23 cellular contexts compared by ENCODE assay signal in genomic region chr22:22015631-22016030, GRCh38. TPM values are rescaled to one million over a fixed set of nuclear protein-coding genes. Genes with fewer than 3 reads are reported as not detected.
DNase-seq lines count a peak whose midpoint lies in the region; ATAC-seq, FAIRE-seq and TF ChIP-seq lines count a peak whose summit lies in the region.
"Had no signal": no experiment of that assay in that cellular context is flagged by ENCODE, and none has a peak within 500 bp of the region (broad histone marks: within the 10 kb centered on the region; RNA-seq: fewer than 3 reads in every experiment).

No MANE protein-coding gene starts in this region.

- H3K27ac ChIP-seq in HEK293 (ENCODE audit: extremely low read depth, low read depth, low read length): no peak overlapping the region
- H3K27ac ChIP-seq in K562 (ENCODE audit: extremely low read depth, low read depth, low read length): no peak overlapping the region
- H3K27ac ChIP-seq: BLaER1 treated with 17β-estradiol and CSF1 and Interleukin-3, amounts not matched to agents 10 nM and 100 nM; C4-2B had no signal

- no peak overlapping the region for H3K4me2 ChIP-seq in K562 (ENCODE audit: insufficient read depth, low read length)
- H3K4me2 ChIP-seq: BLaER1 treated with 17β-estradiol and CSF1 and Interleukin-3, amounts not matched to agents 10 nM and 100 nM had no signal

- no peak overlapping the region for H3K9ac ChIP-seq in K562 (ENCODE audit: insufficient read depth in 1 of 2, low read depth in 2 of 2, low read length in 2 of 2)
- H3K9ac ChIP-seq: BLaER1 treated with 17β-estradiol and CSF1 and Interleukin-3, amounts not matched to agents 10 nM and 100 nM had no signal

- no peak overlapping the region for H3K4me3 ChIP-seq in AG10803 (ENCODE audit: low read length)
- H3K4me3 ChIP-seq in HEK293 (ENCODE audit: low read depth, low read length): no peak overlapping the region
- H3K4me3 ChIP-seq in K562: no peak overlapping the region
- H3K4me3 ChIP-seq: BLaER1 treated with 17β-estradiol and CSF1 and Interleukin-3, amounts not matched to agents 10 nM and 100 nM had no signal

- TF ChIP-seq RAD21 in K562 (CRISPR knock-in tag; conservative IDR thresholded peaks at IDR 0.05 in 1 of 2, IDR thresholded peaks at IDR 0.05 in 1 of 2): no peak

- no peak overlapping the region for H3K27ac Mint-ChIP-seq in mesothelial cell of epicardium
- H3K27ac Mint-ChIP-seq: B cell; CD4-positive, alpha-beta T cell; CD8-positive, alpha-beta T cell had no signal

- no peaks in the 10 kb centered on the region for H3K4me1 Mint-ChIP-seq in mesothelial cell of epicardium

- no peak for TF ChIP-seq CTCF in AG10803 (conservative IDR thresholded peaks at IDR 0.05; ENCODE audit: low read length)
- TF ChIP-seq CTCF in HEK293 (tag by site-specific recombination; IDR thresholded peaks at IDR 0.05): no peak
- no peak for TF ChIP-seq CTCF in K562 (IDR thresholded peaks at IDR 0.05 in 2 of 3, conservative IDR thresholded peaks at IDR 0.05 in 1 of 3; ENCODE audit: insufficient read depth in 2 of 3, low read depth in 1 of 3, low read length in 3 of 3)
- no peak for TF ChIP-seq CTCF in mesothelial cell of epicardium (IDR thresholded peaks at IDR 0.05; ENCODE audit: unreplicated experiment)

- H3K36me3 ChIP-seq in HEK293 (ENCODE audit: control insufficient read depth in 2 of 2, insufficient read depth in 1 of 2, low read length in 2 of 2) (no peaks in the 10 kb centered on the region), K562 (ENCODE audit: control insufficient read depth, insufficient read depth, low read length) (no peaks in the 10 kb centered on the region)
- H3K36me3 ChIP-seq: BLaER1 treated with 17β-estradiol and CSF1 and Interleukin-3, amounts not matched to agents 10 nM and 100 nM had no signal

- H2AFZ ChIP-seq in K562 (ENCODE audit: low read depth, low read length): no peak overlapping the region; the same call in 1 of the 2 replicates

- POLR2A ChIA-PET in HEK293 (lab: Yijun Ruan, JAX): no interaction called here
- POLR2A ChIA-PET in K562 (lab: Yijun Ruan, JAX): interaction anchor here (0.6 to 1.3 kb wide), 2 partner anchors 19 to 108 kb away, joined by 4 to 6 read pairs; no protein-coding TSS in a partner anchor
- POLR2A ChIA-PET in HEK293T (lab: Yijun Ruan, JAX): no interaction called here

- H3K9me3 Mint-ChIP-seq in mesothelial cell of epicardium: peaks cover 7% of the 10 kb centered on the region
- H3K9me3 Mint-ChIP-seq: CD4-positive, alpha-beta T cell had no signal

- in situ Hi-C loops in K562 (cut with MboI): no loop called here

- H3K27me3 ChIP-seq in K562 (ENCODE audit: control insufficient read depth in 2 of 2, insufficient read depth in 2 of 2, low read length in 2 of 2): peaks cover 35 to 57% of the 10 kb centered on the region in 2 experiments
- H3K27me3 ChIP-seq: BLaER1 treated with 17β-estradiol and CSF1 and Interleukin-3, amounts not matched to agents 10 nM and 100 nM had no signal

- H3K9me3 ChIP-seq in HEK293 (ENCODE audit: control insufficient read depth, insufficient read depth, low read depth, low read length): no peaks in the 10 kb centered on the region
- H3K9me3 ChIP-seq in K562 (replicated peaks; ENCODE audit: control insufficient read depth, insufficient read depth, low read depth, low read length): 0 out of 2 replicates have a peak, but pooled peaks cover 6% of the 10 kb centered on the region
- H3K9me3 ChIP-seq: Caco-2 had no signal

- 7% methylated on average over 3 of the region's 3 CpGs for WGBS in K562 (ENCODE audit: insufficient coverage, low coverage, missing lambda C conversion rate)

- no peaks in the 10 kb centered on the region for H3K4me1 ChIP-seq in HEK293 (ENCODE audit: control insufficient read depth, insufficient read depth, low read length)
- H3K4me1 ChIP-seq in K562 (replicated peaks in 1 of 2; ENCODE audit: control insufficient read depth in 2 of 2, insufficient read depth in 2 of 2, low read length in 2 of 2): peaks cover 3 to 11% of the 10 kb centered on the region in 2 experiments; a peak in 2 of 5 replicates
- H3K4me1 ChIP-seq: Caco-2 had no signal

- H3K79me2 ChIP-seq in K562 (ENCODE audit: control insufficient read depth, insufficient read depth, low read length): no peaks in the 10 kb centered on the region

- no peak overlapping the region for H3K4me3 Mint-ChIP-seq in mesothelial cell of epicardium
- H3K4me3 Mint-ChIP-seq: B cell; CD4-positive, alpha-beta T cell; CD8-positive, alpha-beta T cell had no signal

- peaks cover 10% of the 10 kb centered on the region for H3K27me3 Mint-ChIP-seq in mesothelial cell of epicardium (ENCODE audit: low read depth)
- H3K27me3 Mint-ChIP-seq: B cell had no signal

- H3K36me3 Mint-ChIP-seq in mesothelial cell of epicardium: no peaks in the 10 kb centered on the region
- H3K36me3 Mint-ChIP-seq: CD8-positive, alpha-beta T cell had no signal

- ATAC-seq in K562: peak; percentile 9; the same call in 2 of the 3 replicates
- ATAC-seq in activated CD4-positive, CD25-positive, alpha-beta regulatory T cell treated with anti-CD3 and anti-CD28 coated beads, Interleukin-2, amount 50 U/mL, for 24 hours: no peak
- ATAC-seq: CD8-positive, alpha-beta T cell had no signal

- no peaks in the 10 kb centered on the region for H3K9me1 ChIP-seq in K562 (ENCODE audit: control insufficient read depth, insufficient read depth, low read length)

- H4K20me1 ChIP-seq in K562 (replicated peaks; ENCODE audit: control insufficient read depth, insufficient read depth, low read length): no peaks in the 10 kb centered on the region
- H4K20me1 ChIP-seq: BLaER1 treated with 17β-estradiol and CSF1 and Interleukin-3, amounts not matched to agents 10 nM and 100 nM had no signal

- no peak for TF ChIP-seq EP300 in K562 (IDR thresholded peaks at IDR 0.05; ENCODE audit: low read length)

- DNase-seq in AG10803 (ENCODE audit: low read depth): peak; percentile 1
- DNase-seq in K562 (ENCODE audit: extremely low read depth in 1 of 4, low spot score in 3 of 4): no peak
- no peak for DNase-seq in mesothelial cell of epicardium (ENCODE audit: low spot score in 2 of 2, unreplicated experiment in 2 of 2)
- no peak for DNase-seq in HEK293T (ENCODE audit: extremely low spot score)
- DNase-seq: 8988T; ACHN; AML-193; Caco-2; Calu3; CD4-positive, alpha-beta T cell; CD8-positive, alpha-beta T cell; DMS79 treated with DMSO at 0.1 percent for 48 hours; GF-D8 had no signal

- FAIRE-seq in K562 (lab: Jason Lieb, UNC): no peak
- FAIRE-seq: A204.1, D721Med, G401.6, GM12892, GM18507 had no signal

- intact Hi-C loops in K562 (cut with micrococcal nuclease): no loop called here

- no peak for TF ChIP-seq POLR2A in K562 (conservative IDR thresholded peaks at IDR 0.05)

- CTCF ChIA-PET in HEK293 (lab: Yijun Ruan, JAX): interaction anchor here (0.6 kb wide), 1 partner anchor 77 kb away, joined by 4 read pairs; no protein-coding TSS in a partner anchor
- CTCF ChIA-PET in K562 (lab: Yijun Ruan, JAX; ENCODE audit: low intra/inter-chr PET ratio): no interaction called here
- CTCF ChIA-PET in HEK293T (lab: Yijun Ruan, JAX): no interaction called here

- BruUV-seq in K562 (replicated peaks; lab: Mats Ljungman, UMichigan): no TSS peak

TF ChIP-seq in HEK293, 187 proteins besides CTCF, POLR2A, EP300 and RAD21:
- TF ChIP-seq ZNF433 (tag by site-specific recombination; IDR thresholded peaks at IDR 0.05; ENCODE audit: low read depth) (no peak), ZNF140 (tag by site-specific recombination; IDR thresholded peaks at IDR 0.05) (peak; percentile 77)

TF ChIP-seq in K562, 482 proteins besides CTCF, POLR2A, EP300 and RAD21 (continues in another document):
- no peak for TF ChIP-seq TEAD2 (tag; IDR thresholded peaks at IDR 0.05)
- 0 out of 2 replicates have a peak, but pooled peaks have one; percentile 51 for TF ChIP-seq ZFP30 (CRISPR knock-in tag; IDR thresholded peaks at IDR 0.05; ENCODE audit: borderline replicate concordance)
- TF ChIP-seq ZNF232 (CRISPR knock-in tag; IDR thresholded peaks at IDR 0.05): no peak

TF ChIP-seq in HEK293T, 16 proteins besides CTCF, POLR2A, EP300 and RAD21:
- TF ChIP-seq SUZ12 (IDR thresholded peaks at IDR 0.05) (no peak), FOXK2 (IDR thresholded peaks at IDR 0.05) (no peak), HDGF (IDR thresholded peaks at IDR 0.05; ENCODE audit: borderline replicate concordance) (no peak), ELF4 (IDR thresholded peaks at IDR 0.05) (no peak), NFRKB (IDR thresholded peaks at IDR 0.05) (no peak), ZNF384 (IDR thresholded peaks at IDR 0.05) (no peak), PKNOX1 (IDR thresholded peaks at IDR 0.05) (no peak), TARDBP (IDR thresholded peaks at IDR 0.05) (no peak), FOXM1 (IDR thresholded peaks at IDR 0.05; ENCODE audit: borderline replicate concordance) (no peak), SP1 (IDR thresholded peaks at IDR 0.05) (no peak)

RNA-seq across cellular contexts. Expression of gene TOP3B, which starts 33.0 kb away (rescaled TPM):
- total RNA-seq in K562 (2011; cell fraction: chromatin; rRNA removed; ENCODE audit: low replicate concordance): 654 and 1,271 TPM in 2 replicates
- total RNA-seq in K562 (2011; cell fraction: nucleolus; rRNA removed): 667 and 676 TPM in 2 replicates
- 562 and 595 TPM in 2 replicates for total RNA-seq in K562 (2011; cell fraction: nucleoplasm; rRNA removed)
- 168 and 209 TPM in 2 replicates for total RNA-seq in K562 (2014; rRNA removed)
- 70.7 and 93.0 TPM in 2 replicates for total RNA-seq in K562 (2014; rRNA removed; fragmentation: Illumina TruSeq; extraction: Trizol)
- total RNA-seq in K562 (2015; rRNA removed; fragmentation: Illumina TruSeq; extraction: Trizol): 132 and 135 TPM in 2 replicates
- total RNA-seq in K562 (2021): 182 and 188 TPM in 2 replicates
- polyA plus RNA-seq in K562 (2011; rRNA removed): 77.5 and 115 TPM in 2 replicates
- polyA plus RNA-seq in K562 (2011; cell fraction: cytosol; rRNA removed): 70.1 and 77.8 TPM in 2 replicates
- 984 and 1,286 TPM in 2 replicates for polyA plus RNA-seq in K562 (2011; cell fraction: nucleus; rRNA removed)
- polyA plus RNA-seq in K562 (2012): 96.9 and 122 TPM in 2 replicates
- polyA plus RNA-seq in K562 (2014; fragmentation: Illumina TruSeq; extraction: Trizol): 112 and 123 TPM in 2 replicates
- 10 to 100 TPM in 1 of 2 experiments, 1 to 10 TPM in 1; 3.0 to 11.5 TPM for polyA plus RNA-seq in K562 (2014; fragmentation: Nextera tagmentation; extraction: Ambion mirVana)
- 153 and 161 TPM in 2 replicates for polyA plus RNA-seq in K562 (2014; rRNA removed)
- polyA minus RNA-seq in K562 (2011; rRNA and poly(A)+ RNA removed): 98.9 and 108 TPM in 2 replicates
- 76.3 and 79.3 TPM in 2 replicates for polyA minus RNA-seq in K562 (2011; cell fraction: cytosol; rRNA and poly(A)+ RNA removed)
- 248 and 295 TPM in 2 replicates for polyA minus RNA-seq in K562 (2011; cell fraction: nucleus; rRNA and poly(A)+ RNA removed)
- total RNA-seq in mesothelial cell of epicardium: 59.8 to 63.3 TPM (median 60.8 TPM) in 3 replicates
